In genomic region chr13:40191186-40191980, GRCh38 we compare ENCODE assay signal across 10 cellular contexts.
A peak's percentile ranks its signal among the peaks of the same experiment; 100 is the strongest.
DNase-seq lines count a peak whose midpoint lies in the region; ATAC-seq and TF ChIP-seq lines count a peak whose summit lies in the region.
"Had no signal": no experiment of that assay in that cellular context is flagged by ENCODE, and none has a peak within 500 bp of the region (broad histone marks: within the 10 kb centered on the region; RNA-seq: fewer than 3 reads in every experiment).

No MANE protein-coding gene starts in this region.

- ATAC-seq in CD4-positive, CD25-positive, alpha-beta regulatory T cell (ENCODE audit: low read depth in 2 of 2), result no peak
- ATAC-seq in activated CD8-positive, alpha-beta T cell treated with anti-CD3 and anti-CD28 coated beads for 36 hours, result no peak
- no peak for ATAC-seq in HG03159 (IDR thresholded peaks at IDR 0.05; ENCODE audit: unreplicated experiment)

- H3K4me1 Mint-ChIP-seq in CD4-positive, CD25-positive, alpha-beta regulatory T cell, result peaks cover 53 to 93% (median 64%) of the 10 kb centered on the region in 4 donors
- H3K4me1 Mint-ChIP-seq in activated CD8-positive, alpha-beta T cell treated with anti-CD3 and anti-CD28 coated beads for 36 hours (ENCODE audit: low read depth), result peaks cover 63% of the 10 kb centered on the region

- intact Hi-C loops in activated CD8-positive, alpha-beta T cell treated with anti-CD3 and anti-CD28 coated beads for 36 hours (cut with micrococcal nuclease), result no loop called here
- intact Hi-C loops in prostate gland (cut with DNase I), result loop anchor here (5.0 to 10.0 kb wide), 3 partner anchors 44 to 127 kb away; no protein-coding TSS in a partner anchor

- H3K27me3 Mint-ChIP-seq in CD4-positive, CD25-positive, alpha-beta regulatory T cell, result no peaks in the 10 kb centered on the region
- no peaks in the 10 kb centered on the region for H3K27me3 Mint-ChIP-seq in activated CD8-positive, alpha-beta T cell treated with anti-CD3 and anti-CD28 coated beads for 36 hours

- H3K36me3 ChIP-seq in CD4-positive, CD25-positive, alpha-beta regulatory T cell (ENCODE audit: control insufficient read depth, insufficient read depth, low read length), result no peaks in the 10 kb centered on the region
- no peaks in the 10 kb centered on the region for H3K36me3 ChIP-seq in prostate gland

- WGBS in prostate gland, result 35% methylated on average over 7 of the region's 7 CpGs

- H3K4me3 ChIP-seq in CD4-positive, CD25-positive, alpha-beta regulatory T cell (ENCODE audit: low read depth, low read length), result peak overlapping the region; percentile 70
- H3K4me3 ChIP-seq in prostate gland, result no peak overlapping the region

- POLR2A ChIA-PET in activated CD8-positive, alpha-beta T cell treated with anti-CD3 and anti-CD28 coated beads for 36 hours (lab: Charles Lee), result interaction anchor here (0.7 to 3.0 kb wide), 4 partner anchors 9 to 473 kb away, joined by 4 to 9 read pairs (median 4); no protein-coding TSS in a partner anchor

- CTCF ChIA-PET in activated CD8-positive, alpha-beta T cell treated with anti-CD3 and anti-CD28 coated beads for 36 hours (lab: Charles Lee), result interaction anchor here (1.3 to 7.1 kb wide), 6 partner anchors 9 to 477 kb away, joined by 3 to 41 read pairs (median 9); no protein-coding TSS in a partner anchor

- no peaks in the 10 kb centered on the region for H3K9me3 ChIP-seq in CD4-positive, CD25-positive, alpha-beta regulatory T cell (ENCODE audit: control insufficient read depth in 2 of 2, low read length in 2 of 2)
- H3K9me3 ChIP-seq in prostate gland, result no peaks in the 10 kb centered on the region

- H3K27me3 ChIP-seq in CD4-positive, CD25-positive, alpha-beta regulatory T cell (ENCODE audit: control insufficient read depth, insufficient read depth, low read length), result no peaks in the 10 kb centered on the region
- H3K27me3 ChIP-seq in prostate gland (replicated peaks; ENCODE audit: insufficient read depth), result no peaks in the 10 kb centered on the region

- DNase-seq in CD4-positive, CD25-positive, alpha-beta regulatory T cell, result no peak
- no peak for DNase-seq in activated CD8-positive, alpha-beta T cell treated with anti-CD3 and anti-CD28 coated beads for 36 hours
- DNase-seq in globus pallidus (ENCODE audit: low spot score), result peak; percentile 66
- no peak for DNase-seq in prostate gland (ENCODE audit: low spot score)
- DNase-seq in GM03348 (ENCODE audit: low spot score), result no peak
- no peak for DNase-seq in COR-L47 (lab: John Stamatoyannopoulos, UW)
- DNase-seq in cerebellum (ENCODE audit: low spot score), result no peak
- DNase-seq: NCI-H2081 treated with DMSO at 0.1 percent for 48 hours had no signal

- peaks cover 0 to 1% (median 0%) of the 10 kb centered on the region in 7 donors for H3K9me3 Mint-ChIP-seq in CD4-positive, CD25-positive, alpha-beta regulatory T cell
- H3K9me3 Mint-ChIP-seq in activated CD8-positive, alpha-beta T cell treated with anti-CD3 and anti-CD28 coated beads for 36 hours, result no peaks in the 10 kb centered on the region

- H3K36me3 Mint-ChIP-seq in CD4-positive, CD25-positive, alpha-beta regulatory T cell, result no peaks in the 10 kb centered on the region
- H3K36me3 Mint-ChIP-seq in activated CD8-positive, alpha-beta T cell treated with anti-CD3 and anti-CD28 coated beads for 36 hours (ENCODE audit: low read depth), result no peaks in the 10 kb centered on the region

- peak overlapping the region; percentile 98 to 99 (median 99) for H3K27ac Mint-ChIP-seq in CD4-positive, CD25-positive, alpha-beta regulatory T cell
- peak overlapping the region; percentile 92 for H3K27ac Mint-ChIP-seq in activated CD8-positive, alpha-beta T cell treated with anti-CD3 and anti-CD28 coated beads for 36 hours

- no peak for TF ChIP-seq POLR2A in prostate gland (IDR thresholded peaks at IDR 0.05)

- H3K4me1 ChIP-seq in CD4-positive, CD25-positive, alpha-beta regulatory T cell (ENCODE audit: control insufficient read depth, insufficient read depth, low read length, poor library complexity, severe bottlenecking), result peaks cover 61% of the 10 kb centered on the region
- H3K4me1 ChIP-seq in prostate gland (replicated peaks), result no peaks in the 10 kb centered on the region

- peak overlapping the region; percentile 87 for H3K27ac ChIP-seq in CD4-positive, CD25-positive, alpha-beta regulatory T cell (ENCODE audit: insufficient read depth, low read length, poor library complexity, severe bottlenecking)
- peak overlapping the region; percentile 42 to 50 for H3K27ac ChIP-seq in prostate gland
- H3K27ac ChIP-seq: VCaP had no signal

- H3K4me3 Mint-ChIP-seq in CD4-positive, CD25-positive, alpha-beta regulatory T cell, result peak overlapping the region; percentile 82 to 91 (median 86)
- H3K4me3 Mint-ChIP-seq in activated CD8-positive, alpha-beta T cell treated with anti-CD3 and anti-CD28 coated beads for 36 hours, result no peak overlapping the region

- no peak for TF ChIP-seq CTCF in activated CD8-positive, alpha-beta T cell treated with anti-CD3 and anti-CD28 coated beads for 36 hours (IDR thresholded peaks at IDR 0.05)
- no peak for TF ChIP-seq CTCF in prostate gland (IDR thresholded peaks at IDR 0.05)
